ENCODE assay signal across 1 cellular context in the genomic region with DNA sequence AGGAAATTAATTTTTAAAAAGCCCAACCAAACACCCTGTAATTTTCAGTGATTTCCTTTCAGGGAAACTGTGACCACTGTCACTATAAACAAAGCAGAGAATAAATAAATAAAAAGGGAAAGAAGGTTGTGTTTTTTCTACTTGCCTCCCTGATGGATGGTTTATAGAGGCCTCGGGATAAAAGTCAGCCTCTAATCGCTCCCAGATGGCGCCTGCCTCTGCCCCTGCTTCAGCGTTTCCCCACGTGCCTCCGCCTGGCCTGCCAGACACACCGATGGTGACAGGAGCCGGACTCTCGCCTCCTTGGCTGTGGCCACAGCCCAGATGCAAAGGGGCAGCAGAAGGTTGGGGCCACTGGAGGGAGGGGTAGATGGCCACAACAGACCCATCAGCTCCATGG.
A peak's percentile ranks its signal among the peaks of the same experiment; 100 is the strongest.
TF ChIP-seq lines count a peak whose summit lies in the region.

No MANE protein-coding gene starts in this region.

TF ChIP-seq in SK-N-SH, 30 proteins besides CTCF, POLR2A, EP300 and RAD21 (continued from another document):
- TF ChIP-seq, protein P1, sequence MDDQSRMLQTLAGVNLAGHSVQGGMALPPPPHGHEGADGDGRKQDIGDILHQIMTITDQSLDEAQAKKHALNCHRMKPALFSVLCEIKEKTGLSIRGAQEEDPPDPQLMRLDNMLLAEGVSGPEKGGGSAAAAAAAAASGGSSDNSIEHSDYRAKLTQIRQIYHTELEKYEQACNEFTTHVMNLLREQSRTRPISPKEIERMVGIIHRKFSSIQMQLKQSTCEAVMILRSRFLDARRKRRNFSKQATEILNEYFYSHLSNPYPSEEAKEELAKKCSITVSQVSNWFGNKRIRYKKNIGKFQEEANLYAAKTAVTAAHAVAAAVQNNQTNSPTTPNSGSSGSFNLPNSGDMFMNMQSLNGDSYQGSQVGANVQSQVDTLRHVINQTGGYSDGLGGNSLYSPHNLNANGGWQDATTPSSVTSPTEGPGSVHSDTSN (IDR thresholded peaks at IDR 0.05) = no peak
- no peak for TF ChIP-seq YY1 (IDR thresholded peaks at IDR 0.05; ENCODE audit: low read depth)
- no peak for TF ChIP-seq POLR2AphosphoS5 (IDR thresholded peaks at IDR 0.05; ENCODE audit: low read depth, low read length)
- TF ChIP-seq MXI1 (IDR thresholded peaks at IDR 0.05; ENCODE audit: low read depth, low read length) = peak; percentile 99
- no peak for TF ChIP-seq MEF2A (IDR thresholded peaks at IDR 0.05; ENCODE audit: borderline replicate concordance, low read depth)
- no peak for TF ChIP-seq RXRA (IDR thresholded peaks at IDR 0.05; ENCODE audit: borderline replicate concordance, low read depth)
- TF ChIP-seq, protein P2, sequence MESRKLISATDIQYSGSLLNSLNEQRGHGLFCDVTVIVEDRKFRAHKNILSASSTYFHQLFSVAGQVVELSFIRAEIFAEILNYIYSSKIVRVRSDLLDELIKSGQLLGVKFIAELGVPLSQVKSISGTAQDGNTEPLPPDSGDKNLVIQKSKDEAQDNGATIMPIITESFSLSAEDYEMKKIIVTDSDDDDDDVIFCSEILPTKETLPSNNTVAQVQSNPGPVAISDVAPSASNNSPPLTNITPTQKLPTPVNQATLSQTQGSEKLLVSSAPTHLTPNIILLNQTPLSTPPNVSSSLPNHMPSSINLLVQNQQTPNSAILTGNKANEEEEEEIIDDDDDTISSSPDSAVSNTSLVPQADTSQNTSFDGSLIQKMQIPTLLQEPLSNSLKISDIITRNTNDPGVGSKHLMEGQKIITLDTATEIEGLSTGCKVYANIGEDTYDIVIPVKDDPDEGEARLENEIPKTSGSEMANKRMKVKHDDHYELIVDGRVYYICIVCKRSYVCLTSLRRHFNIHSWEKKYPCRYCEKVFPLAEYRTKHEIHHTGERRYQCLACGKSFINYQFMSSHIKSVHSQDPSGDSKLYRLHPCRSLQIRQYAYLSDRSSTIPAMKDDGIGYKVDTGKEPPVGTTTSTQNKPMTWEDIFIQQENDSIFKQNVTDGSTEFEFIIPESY (IDR thresholded peaks at IDR 0.05; ENCODE audit: borderline replicate concordance, low read depth) = no peak
- no peak for TF ChIP-seq SMC3 (IDR thresholded peaks at IDR 0.05; ENCODE audit: low read depth, low read length)
- peak; percentile 91 for TF ChIP-seq FOXJ3 (CRISPR knock-in tag; IDR thresholded peaks at IDR 0.05)
- TF ChIP-seq TCF12 (IDR thresholded peaks at IDR 0.05) = peak; percentile 37; the same call in 1 of the 2 replicates
- TF ChIP-seq, protein P3, sequence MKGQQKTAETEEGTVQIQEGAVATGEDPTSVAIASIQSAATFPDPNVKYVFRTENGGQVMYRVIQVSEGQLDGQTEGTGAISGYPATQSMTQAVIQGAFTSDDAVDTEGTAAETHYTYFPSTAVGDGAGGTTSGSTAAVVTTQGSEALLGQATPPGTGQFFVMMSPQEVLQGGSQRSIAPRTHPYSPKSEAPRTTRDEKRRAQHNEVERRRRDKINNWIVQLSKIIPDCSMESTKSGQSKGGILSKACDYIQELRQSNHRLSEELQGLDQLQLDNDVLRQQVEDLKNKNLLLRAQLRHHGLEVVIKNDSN (IDR thresholded peaks at IDR 0.05; ENCODE audit: borderline replicate concordance, low read depth) = no peak
- peak; percentile 54; the same call in 1 of the 2 replicates for TF ChIP-seq RCOR1 (IDR thresholded peaks at IDR 0.05; ENCODE audit: low read length)
- TF ChIP-seq EZH2phosphoT487 (IDR thresholded peaks at IDR 0.05; ENCODE audit: borderline replicate concordance, low read depth) = no peak
- TF ChIP-seq JUND (IDR thresholded peaks at IDR 0.05) = no peak
- TF ChIP-seq, protein P4, sequence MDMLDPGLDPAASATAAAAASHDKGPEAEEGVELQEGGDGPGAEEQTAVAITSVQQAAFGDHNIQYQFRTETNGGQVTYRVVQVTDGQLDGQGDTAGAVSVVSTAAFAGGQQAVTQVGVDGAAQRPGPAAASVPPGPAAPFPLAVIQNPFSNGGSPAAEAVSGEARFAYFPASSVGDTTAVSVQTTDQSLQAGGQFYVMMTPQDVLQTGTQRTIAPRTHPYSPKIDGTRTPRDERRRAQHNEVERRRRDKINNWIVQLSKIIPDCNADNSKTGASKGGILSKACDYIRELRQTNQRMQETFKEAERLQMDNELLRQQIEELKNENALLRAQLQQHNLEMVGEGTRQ (IDR thresholded peaks at IDR 0.05; ENCODE audit: borderline replicate concordance, low read depth, low read length) = no peak
- peak; percentile 50 for TF ChIP-seq CHD2 (IDR thresholded peaks at IDR 0.05; ENCODE audit: low read length, partially characterized antibody)
- no peak for TF ChIP-seq TAF1 (IDR thresholded peaks at IDR 0.05; ENCODE audit: borderline replicate concordance, low read depth, low read length)
- no peak for TF ChIP-seq NRF1 (IDR thresholded peaks at IDR 0.05; ENCODE audit: low read depth, low read length)
- no peak for TF ChIP-seq RFX5 (IDR thresholded peaks at IDR 0.05; ENCODE audit: low read length)
TF ChIP-seq in SK-N-SH: peak in this region for 6.
